ENCODE assay signal across 17 cellular contexts in the genomic region with DNA sequence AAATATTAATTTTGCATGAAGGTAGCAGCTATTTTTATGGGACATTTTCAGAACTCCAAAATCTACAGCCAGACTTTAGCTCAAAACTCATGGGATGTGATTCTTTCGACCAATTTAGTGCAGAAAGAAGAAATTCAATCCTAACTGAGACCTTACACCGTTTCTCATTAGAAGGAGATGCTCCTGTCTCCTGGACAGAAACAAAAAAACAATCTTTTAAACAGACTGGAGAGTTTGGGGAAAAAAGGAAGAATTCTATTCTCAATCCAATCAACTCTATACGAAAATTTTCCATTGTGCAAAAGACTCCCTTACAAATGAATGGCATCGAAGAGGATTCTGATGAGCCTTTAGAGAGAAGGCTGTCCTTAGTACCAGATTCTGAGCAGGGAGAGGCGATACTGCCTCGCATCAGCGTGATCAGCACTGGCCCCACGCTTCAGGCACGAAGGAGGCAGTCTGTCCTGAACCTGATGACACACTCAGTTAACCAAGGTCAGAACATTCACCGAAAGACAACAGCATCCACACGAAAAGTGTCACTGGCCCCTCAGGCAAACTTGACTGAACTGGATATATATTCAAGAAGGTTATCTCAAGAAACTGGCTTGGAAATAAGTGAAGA.
DNase-seq lines count a peak whose midpoint lies in the region; ATAC-seq, FAIRE-seq and TF ChIP-seq lines count a peak whose summit lies in the region.
"Had no signal": no experiment of that assay in that cellular context is flagged by ENCODE, and none has a peak within 500 bp of the region (broad histone marks: within the 10 kb centered on the region; RNA-seq: fewer than 3 reads in every experiment).

No MANE protein-coding gene starts in this region.

- no peak for ATAC-seq in upper lobe of right lung
- ATAC-seq in GM21786 (IDR thresholded peaks at IDR 0.05; ENCODE audit: unreplicated experiment): no peak
- ATAC-seq: A549, HCT116 had no signal

- H3K9me3 Mint-ChIP-seq in Caco-2 (ENCODE audit: unreplicated experiment): no peaks in the 10 kb centered on the region
- H3K9me3 Mint-ChIP-seq: CD4-positive, alpha-beta memory T cell had no signal

- H3K27me3 Mint-ChIP-seq in Caco-2 (ENCODE audit: insufficient read depth, unreplicated experiment): no peaks in the 10 kb centered on the region
- H3K27me3 Mint-ChIP-seq: CD4-positive, alpha-beta memory T cell had no signal

- CTCF ChIA-PET in Caco-2 (lab: Charles Lee): no interaction called here

- POLR2A ChIA-PET in Caco-2 (lab: Charles Lee): no interaction called here

- peaks cover 14% of the 10 kb centered on the region for H3K4me1 Mint-ChIP-seq in Caco-2 (ENCODE audit: low read depth, unreplicated experiment)
- H3K4me1 Mint-ChIP-seq: CD4-positive, alpha-beta memory T cell had no signal

- H3K4me1 ChIP-seq in Caco-2: peaks cover 48% of the 10 kb centered on the region
- H3K4me1 ChIP-seq in upper lobe of right lung: no peaks in the 10 kb centered on the region
- H3K4me1 ChIP-seq: BE2C had no signal

- H3K9me3 ChIP-seq in Caco-2 (no peaks in the 10 kb centered on the region; the same call in 1 of the 2 replicates), upper lobe of right lung (no peaks in the 10 kb centered on the region)
- H3K9me3 ChIP-seq: A549, BE2C had no signal

- no peak overlapping the region for H3K4me3 Mint-ChIP-seq in Caco-2 (ENCODE audit: unreplicated experiment)
- H3K4me3 Mint-ChIP-seq: CD4-positive, alpha-beta memory T cell had no signal

- H3K4me3 ChIP-seq in Caco-2 (ENCODE audit: low read depth, low read length) (no peak overlapping the region), H7 (ENCODE audit: insufficient read depth, low read depth, low read length) (no peak overlapping the region), upper lobe of right lung (no peak overlapping the region)
- H3K4me3 ChIP-seq: A549 had no signal

- H3K36me3 Mint-ChIP-seq in Caco-2 (ENCODE audit: insufficient read depth, unreplicated experiment): peaks cover 50% of the 10 kb centered on the region
- H3K36me3 Mint-ChIP-seq: CD4-positive, alpha-beta memory T cell had no signal

- H3K36me3 ChIP-seq in Caco-2 (ENCODE audit: control insufficient read depth, insufficient read depth, low read length) (peaks cover 3% of the 10 kb centered on the region), H7 (replicated peaks; ENCODE audit: control insufficient read depth, insufficient read depth, low read length) (no peaks in the 10 kb centered on the region), upper lobe of right lung (no peaks in the 10 kb centered on the region)
- H3K36me3 ChIP-seq: BE2C had no signal

- BruUV-seq in Caco-2 (replicated peaks; lab: Mats Ljungman, UMichigan): TSS peak; percentile 11

- H3K27ac ChIP-seq in upper lobe of right lung: no peak overlapping the region
- H3K27ac ChIP-seq: C4-2B, HL-60 had no signal

- H3K27me3 ChIP-seq in Caco-2 (replicated peaks; ENCODE audit: control insufficient read depth, insufficient read depth, low read length) (no peaks in the 10 kb centered on the region), H7 (ENCODE audit: control insufficient read depth, insufficient read depth, low read length) (no peaks in the 10 kb centered on the region), upper lobe of right lung (no peaks in the 10 kb centered on the region)
- H3K27me3 ChIP-seq: BE2C had no signal

- no peak for FAIRE-seq in RCC 7860 (lab: Jason Lieb, UNC)
- FAIRE-seq: A549, GM18507 had no signal

- DNase-seq in Caco-2 (no peak), H7 (peak; percentile 9), RCC 7860 (ENCODE audit: low spot score) (peak; percentile 100), left kidney (ENCODE audit: low read depth, low spot score) (peak; percentile 32), upper lobe of right lung (no peak), activated T-cell treated with anti-CD3 and anti-CD28 coated beads for 4 hours (no peak), hypothalamus (lab: John Stamatoyannopoulos, UW) (no peak)
- DNase-seq: BE2C; CD4-positive, alpha-beta memory T cell; DMS53; KBM-7 had no signal

- no peak overlapping the region for H3K27ac Mint-ChIP-seq in Caco-2 (ENCODE audit: unreplicated experiment)
- H3K27ac Mint-ChIP-seq: CD4-positive, alpha-beta memory T cell had no signal

- intact Hi-C loops in Caco-2 (cut with micrococcal nuclease; ENCODE audit: unreplicated experiment): no loop called here
- intact Hi-C loops in upper lobe of right lung (cut with DNase I): no loop called here

- TF ChIP-seq CTCF in Caco-2 (IDR thresholded peaks at IDR 0.05; ENCODE audit: insufficient read depth in 1 of 2, low read depth in 1 of 2, low read length in 1 of 2, severe bottlenecking in 1 of 2, unreplicated experiment in 1 of 2): no peak
- no peak for TF ChIP-seq CTCF in upper lobe of right lung (IDR thresholded peaks at IDR 0.05)

Comparison
In these comparisons a context has a peak if more than half of its experiments do, and no peak if none do; other contexts are left out.
1. DNase-seq: peak in H7 (single experiment), RCC 7860 (single experiment) and left kidney (single experiment); none in Caco-2 (0 of 2), upper lobe of right lung (single experiment), activated T-cell treated with anti-CD3 and anti-CD28 coated beads for 4 hours (single experiment) and hypothalamus (0 of 51).